In genomic region chr10:12214093-12214492, GRCh38 we compare ENCODE assay signal across 11 cellular contexts. TPM values are rescaled to one million over a fixed set of nuclear protein-coding genes. Genes with fewer than 3 reads are reported as not detected.
A peak's percentile ranks its signal among the peaks of the same experiment; 100 is the strongest.
DNase-seq lines count a peak whose midpoint lies in the region; ATAC-seq and TF ChIP-seq lines count a peak whose summit lies in the region.
"Had no signal": no experiment of that assay in that cellular context is flagged by ENCODE, and none has a peak within 500 bp of the region (broad histone marks: within the 10 kb centered on the region; RNA-seq: fewer than 3 reads in every experiment).

No MANE protein-coding gene starts in this region.

- TF ChIP-seq CTCF in cardiac muscle cell (IDR thresholded peaks at IDR 0.05; ENCODE audit: low read depth, low read length) (no peak), heart right ventricle (IDR thresholded peaks at IDR 0.05) (no peak), chondrocyte (IDR thresholded peaks at IDR 0.05) (no peak), nephron progenitor cell (IDR thresholded peaks at IDR 0.05) (no peak), adrenal gland (IDR thresholded peaks at IDR 0.05) (no peak)

- H3K4me3 ChIP-seq in cardiac muscle cell (no peak overlapping the region), heart right ventricle (no peak overlapping the region), adrenal gland (no peak overlapping the region)

- TF ChIP-seq POLR2A in adrenal gland (IDR thresholded peaks at IDR 0.05) = no peak

- no peaks in the 10 kb centered on the region for H3K27me3 ChIP-seq in cardiac muscle cell
- H3K27me3 ChIP-seq in heart right ventricle = no peaks in the 10 kb centered on the region
- no peaks in the 10 kb centered on the region for H3K27me3 ChIP-seq in adrenal gland

- peaks cover 11% of the 10 kb centered on the region for H3K4me1 Mint-ChIP-seq in chondrocyte (ENCODE audit: low read depth)
- H3K4me1 Mint-ChIP-seq in nephron progenitor cell = peaks cover 20% of the 10 kb centered on the region

- peaks cover 37% of the 10 kb centered on the region for H3K36me3 ChIP-seq in cardiac muscle cell
- peaks cover 0 to 79% (median 42%) of the 10 kb centered on the region in 9 donors for H3K36me3 ChIP-seq in heart right ventricle
- peaks cover 0 to 50% of the 10 kb centered on the region in 2 donors for H3K36me3 ChIP-seq in adrenal gland (replicated peaks in 1 of 2)

- H3K4me3 Mint-ChIP-seq in chondrocyte (ENCODE audit: unreplicated experiment) = no peak overlapping the region
- no peak overlapping the region for H3K4me3 Mint-ChIP-seq in nephron progenitor cell

- H3K27ac Mint-ChIP-seq in chondrocyte (ENCODE audit: unreplicated experiment) (peak overlapping the region; percentile 77), nephron progenitor cell (peak overlapping the region; percentile 60)

- no peaks in the 10 kb centered on the region for H3K9me3 ChIP-seq in cardiac muscle cell (ENCODE audit: low read depth)
- H3K9me3 ChIP-seq in heart right ventricle = no peaks in the 10 kb centered on the region
- no peaks in the 10 kb centered on the region for H3K9me3 ChIP-seq in adrenal gland (replicated peaks in 1 of 3)

- H3K36me3 Mint-ChIP-seq in chondrocyte (ENCODE audit: low read depth) (peaks cover 26% of the 10 kb centered on the region), nephron progenitor cell (ENCODE audit: low read depth) (peaks cover 66% of the 10 kb centered on the region)

- intact Hi-C loops in heart right ventricle (cut with DNase I) (loop anchor here in 2 of 10 donors (5.0 kb wide), 2 partner anchors 493 to 498 kb away; no protein-coding TSS in a partner anchor), adrenal gland (cut with DNase I) (no loop called here)

- 85 to 87% methylated on average over 4 of the region's 4 CpGs for WGBS in heart right ventricle, 2 donors
- 71 to 82% (median 78%) methylated on average over 4 of the region's 4 CpGs for WGBS in adrenal gland, 4 donors

- ATAC-seq in heart right ventricle = no peak
- ATAC-seq in HG03039 (IDR thresholded peaks at IDR 0.05; ENCODE audit: unreplicated experiment) = no peak
- ATAC-seq in GM18907 (IDR thresholded peaks at IDR 0.05; ENCODE audit: unreplicated experiment) = no peak

- peak overlapping the region; percentile 44 for H3K27ac ChIP-seq in cardiac muscle cell
- peak overlapping the region in 2 of 10 donors; percentile 14 to 65 for H3K27ac ChIP-seq in heart right ventricle
- H3K27ac ChIP-seq in adrenal gland = no peak overlapping the region

- H3K9me3 Mint-ChIP-seq in chondrocyte (ENCODE audit: low read depth) (no peaks in the 10 kb centered on the region), nephron progenitor cell (peaks cover 27% of the 10 kb centered on the region)

- peaks cover 6% of the 10 kb centered on the region for H3K4me1 ChIP-seq in cardiac muscle cell (ENCODE audit: low read depth)
- peaks cover 0 to 21% (median 11%) of the 10 kb centered on the region in 9 donors for H3K4me1 ChIP-seq in heart right ventricle
- peaks cover 0 to 9% of the 10 kb centered on the region in 2 donors for H3K4me1 ChIP-seq in adrenal gland (replicated peaks in 1 of 2)

- H3K27me3 Mint-ChIP-seq in chondrocyte (ENCODE audit: low read depth) = no peaks in the 10 kb centered on the region
- no peaks in the 10 kb centered on the region for H3K27me3 Mint-ChIP-seq in nephron progenitor cell (ENCODE audit: low read depth, poor library complexity)

- DNase-seq in cardiac muscle cell (ENCODE audit: low read depth in 1 of 2, low spot score in 1 of 2) (no peak), heart right ventricle (no peak), chondrocyte (ENCODE audit: low spot score) (no peak), nephron progenitor cell (no peak), adrenal gland (no peak), cerebellar nuclear complex (lab: John Stamatoyannopoulos, UW) (no peak)
- DNase-seq: glutamatergic neuron, left cardiac atrium, NCI-H2029 treated with DMSO at 0.1 percent for 48 hours had no signal

RNA-seq across cellular contexts. Expression of gene CDC123, which starts 18.1 kb away (rescaled TPM):
- total RNA-seq in cardiac muscle cell (53.0 and 77.6 TPM in 2 replicates), heart right ventricle (10 to 100 TPM; 35.0 to 57.6 (median 47.3) TPM), chondrocyte (60.7 to 78.2 TPM (median 67.0 TPM) in 3 replicates), adrenal gland (10 to 100 TPM; 43.1 to 61.0 (median 55.7) TPM)
- polyA plus RNA-seq in cardiac muscle cell (123 and 147 TPM in 2 replicates), heart right ventricle (10 to 100 TPM; 22.2 to 47.5 TPM), adrenal gland (100 to 1,000 TPM in 1 of 3 donors, 10 to 100 TPM in 2; 41.1 to 111 (median 42.0) TPM)

RNA-seq across cellular contexts. Expression of gene NUDT5, which starts 18.4 kb away (rescaled TPM):
- total RNA-seq in cardiac muscle cell = 49.3 and 59.2 TPM in 2 replicates
- polyA plus RNA-seq in cardiac muscle cell = 108 and 122 TPM in 2 replicates
- total RNA-seq in heart right ventricle = 10 to 100 TPM in 3 of 10 donors, 1 to 10 TPM in 7; 3.3 to 15.4 (median 7.0) TPM
- 10 to 100 TPM in 1 of 2 donors, 1 to 10 TPM in 1; 9.7 to 22.9 TPM for polyA plus RNA-seq in heart right ventricle
- 43.0 to 51.8 TPM (median 43.9 TPM) in 3 replicates for total RNA-seq in chondrocyte
- total RNA-seq in adrenal gland = 10 to 100 TPM; 35.5 to 51.4 (median 46.1) TPM
- 10 to 100 TPM; 25.3 to 84.3 (median 44.6) TPM for polyA plus RNA-seq in adrenal gland
